28 cellular contexts compared by ENCODE assay signal in the genomic region with DNA sequence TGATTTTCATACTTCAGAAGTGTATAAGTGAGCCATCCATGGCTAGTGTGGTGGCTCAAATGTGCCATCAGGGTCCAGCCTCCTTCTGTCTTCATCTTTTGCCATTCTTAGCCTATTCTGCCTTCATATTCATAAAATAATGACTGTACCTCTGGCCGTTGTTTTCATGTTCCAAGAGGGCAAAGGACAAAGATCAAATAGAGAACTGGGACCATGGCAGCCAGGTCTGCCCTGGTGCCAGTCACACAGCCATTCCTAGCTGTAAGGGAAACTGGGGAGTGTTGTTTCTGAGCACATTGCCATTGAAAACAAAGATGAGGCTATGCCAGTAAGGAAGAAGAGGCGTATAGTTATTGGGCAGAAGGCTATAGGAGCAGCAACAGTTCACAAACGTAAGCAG.
"Had no signal": no experiment of that assay in that cellular context is flagged by ENCODE, and none has a peak within 500 bp of the region (broad histone marks: within the 10 kb centered on the region; RNA-seq: fewer than 3 reads in every experiment).

No MANE protein-coding gene starts in this region.

- H3K4me1 Mint-ChIP-seq: stimulated activated effector memory CD8-positive, alpha-beta T cell treated with anti-CD3 and anti-CD28 coated beads, Interleukin-12 subunit alpha, Interleukin-12 subunit beta, amount 100 ng/mL, for 72 hours; stimulated activated memory B cell treated with anti-CD40 and anti-IgM and Interleukin-4, amounts not matched to agents 10 μg/mL and 1 μg/mL and 100 μg/mL, for 72 hours; stimulated activated naive B cell treated with anti-CD40 and anti-IgM and Interleukin-4, amounts not matched to agents 10 μg/mL and 1 μg/mL and 100 μg/mL, for 72 hours; stimulated activated naive CD8-positive, alpha-beta T cell treated with anti-CD3 and anti-CD28 coated beads, Interleukin-15, amount 100 ng/mL, for 72 hours had no signal

- H3K27ac ChIP-seq: stomach, suprapubic skin, testis, thoracic aorta, thyroid gland, tibial artery, tibial nerve, transverse colon, upper lobe of left lung, upper lobe of right lung, uterus, vagina had no signal

- H3K9me3 ChIP-seq: stomach, suprapubic skin, testis, thoracic aorta, thyroid gland, tibial artery, tibial nerve, transverse colon, upper lobe of left lung, upper lobe of right lung, uterus, vagina had no signal

- FAIRE-seq: urothelium cell line had no signal

- H3K36me3 ChIP-seq: stomach, suprapubic skin, thoracic aorta, thyroid gland, tibial artery, tibial nerve, transverse colon, upper lobe of left lung, upper lobe of right lung, uterus, vagina had no signal

- DNase-seq: stimulated activated CD4-positive, alpha-beta T cell treated with anti-CD3 and anti-CD28 coated beads, Interleukin-2, amount 100 ng/mL, for 24 hours; stimulated activated CD4-positive, alpha-beta T cell treated with anti-CD3 and anti-CD28 coated beads, Interleukin-2, amount 100 ng/mL, for 48 hours; stimulated activated CD4-positive, alpha-beta T cell treated with anti-CD3 and anti-CD28 coated beads, Interleukin-4, amount 100 ng/mL, for 1 hour; stimulated activated CD4-positive, alpha-beta T cell treated with anti-CD3 and anti-CD28 coated beads, Interleukin-4, amount 100 ng/mL, for 24 hours; stimulated activated CD4-positive, alpha-beta T cell treated with anti-CD3 and anti-CD28 coated beads, Interleukin-4, amount 100 ng/mL, for 4 hours; stimulated activated CD8-positive, alpha-beta memory T cell treated with anti-CD3 and anti-CD28 coated beads, Interleukin-4, amount 100 ng/mL, for 48 hours; stimulated activated naive B cell treated with anti-CD40 and anti-IgM and Interleukin-4, amounts not matched to agents 10 μg/mL and 1 μg/mL and 100 μg/mL, for 72 hours; stimulated activated naive CD4-positive, alpha-beta T cell; stimulated activated naive CD4-positive, alpha-beta T cell treated with Interleukin-2 at 50 U/mL for 16 hours; stimulated activated naive CD8-positive, alpha-beta T cell treated with anti-CD3 and anti-CD28 coated beads, Interleukin-15, amount 100 ng/mL, for 72 hours; stimulated activated naive CD8-positive, alpha-beta T cell treated with anti-CD3 and anti-CD28 coated beads, Interleukin-15, Interleukin-2, amounts not matched to agents 100 U/mL and 50 U/mL, for 24 hours; stomach; substantia nigra; testis; thyroid gland; tibial artery; transverse colon; upper lobe of left lung; upper lobe of right lung; uterus had no signal

- ATAC-seq: stimulated activated effector memory CD8-positive, alpha-beta T cell treated with anti-CD3 and anti-CD28 coated beads, Interleukin-12 subunit alpha, Interleukin-12 subunit beta, amount 100 ng/mL, for 72 hours; stimulated activated memory B cell treated with anti-CD40 and anti-IgM and Interleukin-4, amounts not matched to agents 10 μg/mL and 1 μg/mL and 100 μg/mL, for 72 hours; stimulated activated naive B cell treated with anti-CD40 and anti-IgM and Interleukin-4, amounts not matched to agents 10 μg/mL and 1 μg/mL and 100 μg/mL, for 72 hours; stimulated activated naive CD8-positive, alpha-beta T cell treated with anti-CD3 and anti-CD28 coated beads, Interleukin-15, amount 100 ng/mL, for 72 hours; stimulated activated naive CD8-positive, alpha-beta T cell treated with anti-CD3 and anti-CD28 coated beads, Interleukin-15, Interleukin-2, amounts not matched to agents 100 U/mL and 50 U/mL, for 24 hours; upper lobe of right lung had no signal

- H3K27me3 Mint-ChIP-seq: stimulated activated memory B cell treated with anti-CD40 and anti-IgM and Interleukin-4, amounts not matched to agents 10 μg/mL and 1 μg/mL and 100 μg/mL, for 72 hours; stimulated activated naive B cell treated with anti-CD40 and anti-IgM and Interleukin-4, amounts not matched to agents 10 μg/mL and 1 μg/mL and 100 μg/mL, for 72 hours; stimulated activated naive CD8-positive, alpha-beta T cell treated with anti-CD3 and anti-CD28 coated beads, Interleukin-15, amount 100 ng/mL, for 72 hours; stimulated activated naive CD8-positive, alpha-beta T cell treated with anti-CD3 and anti-CD28 coated beads, Interleukin-15, Interleukin-2, amounts not matched to agents 100 ng/mL and 50 ng/mL, for 24 hours had no signal

- H3K9me3 Mint-ChIP-seq: stimulated activated memory B cell treated with anti-CD40 and anti-IgM and Interleukin-4, amounts not matched to agents 10 μg/mL and 1 μg/mL and 100 μg/mL, for 72 hours; stimulated activated naive B cell treated with anti-CD40 and anti-IgM and Interleukin-4, amounts not matched to agents 10 μg/mL and 1 μg/mL and 100 μg/mL, for 72 hours; stimulated activated naive CD8-positive, alpha-beta T cell treated with anti-CD3 and anti-CD28 coated beads, Interleukin-15, amount 100 ng/mL, for 72 hours had no signal

- H3K27ac Mint-ChIP-seq: stimulated activated effector memory CD8-positive, alpha-beta T cell treated with anti-CD3 and anti-CD28 coated beads, Interleukin-12 subunit alpha, Interleukin-12 subunit beta, amount 100 ng/mL, for 72 hours; stimulated activated memory B cell treated with anti-CD40 and anti-IgM and Interleukin-4, amounts not matched to agents 10 μg/mL and 1 μg/mL and 100 μg/mL, for 72 hours; stimulated activated naive B cell treated with anti-CD40 and anti-IgM and Interleukin-4, amounts not matched to agents 10 μg/mL and 1 μg/mL and 100 μg/mL, for 72 hours; stimulated activated naive CD8-positive, alpha-beta T cell treated with anti-CD3 and anti-CD28 coated beads, Interleukin-15, Interleukin-2, amounts not matched to agents 100 ng/mL and 50 ng/mL, for 24 hours had no signal

- H3K4me3 ChIP-seq: stomach, suprapubic skin, testis, thoracic aorta, thyroid gland, tibial artery, tibial nerve, transverse colon, upper lobe of left lung, upper lobe of right lung, uterus, vagina had no signal

- H3K36me3 Mint-ChIP-seq: stimulated activated effector memory CD8-positive, alpha-beta T cell treated with anti-CD3 and anti-CD28 coated beads, Interleukin-12 subunit alpha, Interleukin-12 subunit beta, amount 100 ng/mL, for 72 hours; stimulated activated memory B cell treated with anti-CD40 and anti-IgM and Interleukin-4, amounts not matched to agents 10 μg/mL and 1 μg/mL and 100 μg/mL, for 72 hours; stimulated activated naive B cell treated with anti-CD40 and anti-IgM and Interleukin-4, amounts not matched to agents 10 μg/mL and 1 μg/mL and 100 μg/mL, for 72 hours had no signal

- H3K4me3 Mint-ChIP-seq: stimulated activated effector memory CD8-positive, alpha-beta T cell treated with anti-CD3 and anti-CD28 coated beads, Interleukin-12 subunit alpha, Interleukin-12 subunit beta, amount 100 ng/mL, for 72 hours; stimulated activated memory B cell treated with anti-CD40 and anti-IgM and Interleukin-4, amounts not matched to agents 10 μg/mL and 1 μg/mL and 100 μg/mL, for 72 hours; stimulated activated naive B cell treated with anti-CD40 and anti-IgM and Interleukin-4, amounts not matched to agents 10 μg/mL and 1 μg/mL and 100 μg/mL, for 72 hours; stimulated activated naive CD8-positive, alpha-beta T cell treated with anti-CD3 and anti-CD28 coated beads, Interleukin-15, amount 100 ng/mL, for 72 hours; stimulated activated naive CD8-positive, alpha-beta T cell treated with anti-CD3 and anti-CD28 coated beads, Interleukin-15, Interleukin-2, amounts not matched to agents 100 ng/mL and 50 ng/mL, for 24 hours had no signal

- H3K27me3 ChIP-seq: stomach, suprapubic skin, testis, thyroid gland, tibial artery, tibial nerve, transverse colon, upper lobe of left lung, upper lobe of right lung, uterus, vagina had no signal

- H3K4me1 ChIP-seq: stomach, suprapubic skin, testis, thyroid gland, tibial artery, tibial nerve, transverse colon, upper lobe of left lung, upper lobe of right lung, uterus had no signal
